ENCODE assay signal across 19 cellular contexts in genomic region chr15:79221696-79222095, GRCh38.
"Had no signal": no experiment of that assay in that cellular context is flagged by ENCODE, and none has a peak within 500 bp of the region (broad histone marks: within the 10 kb centered on the region; RNA-seq: fewer than 3 reads in every experiment).

No MANE protein-coding gene starts in this region.

- H3K4me3 ChIP-seq: esophagus squamous epithelium, gastrocnemius medialis, pancreas, psoas muscle, thoracic aorta had no signal

- H3K4me1 ChIP-seq: esophagus squamous epithelium, gastrocnemius medialis, pancreas, psoas muscle had no signal

- DNase-seq: activated CD4-positive, alpha-beta T cell treated with anti-CD3 and anti-CD28 coated beads for 36 hours; activated CD4-positive, alpha-beta T cell treated with anti-CD3 and anti-CD28 coated beads, Interleukin-2, amount 50 U/mL, for 4 hours; activated naive CD4-positive, alpha-beta T cell treated with Interleukin-2 at 50 U/mL for 16 hours; activated naive CD8-positive, alpha-beta T cell treated with anti-CD3 and anti-CD28 coated beads for 36 hours; activated T-cell treated with anti-CD3 and anti-CD28 coated beads, Interleukin-2, amount 50 U/mL, for 48 hours; effector memory CD8-positive, alpha-beta T cell; esophagus squamous epithelium; gastrocnemius medialis; hypothalamus; left cardiac atrium; pancreas; psoas muscle; right cardiac atrium; stimulated activated CD4-positive, alpha-beta T cell treated with anti-CD3 and anti-CD28 coated beads, Interleukin-4, amount 100 ng/mL, for 24 hours; stimulated activated naive CD4-positive, alpha-beta T cell treated with Interleukin-2 at 50 U/mL for 16 hours; T-helper 9 cell had no signal

- H3K9me3 ChIP-seq: esophagus squamous epithelium, gastrocnemius medialis, neutrophil, pancreas, thoracic aorta had no signal

- H3K36me3 ChIP-seq: esophagus squamous epithelium, gastrocnemius medialis, neutrophil, pancreas, thoracic aorta had no signal

- ATAC-seq: activated CD4-positive, alpha-beta T cell treated with anti-CD3 and anti-CD28 coated beads for 36 hours; effector memory CD8-positive, alpha-beta T cell; gastrocnemius medialis; left cardiac atrium; psoas muscle; right cardiac atrium; WTC11 had no signal

- H3K27ac ChIP-seq: esophagus squamous epithelium, gastrocnemius medialis, neutrophil, pancreas, psoas muscle, thoracic aorta had no signal
